16 cellular contexts compared by ENCODE assay signal in genomic region chr6:42788671-42789070, GRCh38. TPM values are rescaled to one million over a fixed set of nuclear protein-coding genes. Genes with fewer than 3 reads are reported as not detected.
DNase-seq lines count a peak whose midpoint lies in the region; ATAC-seq, FAIRE-seq and TF ChIP-seq lines count a peak whose summit lies in the region.
"Had no signal": no experiment of that assay in that cellular context is flagged by ENCODE, and none has a peak within 500 bp of the region (broad histone marks: within the 10 kb centered on the region; RNA-seq: fewer than 3 reads in every experiment).

No MANE protein-coding gene starts in this region.

- H3K9me3 Mint-ChIP-seq in CD4-positive, CD25-positive, alpha-beta regulatory T cell = peaks cover 0 to 3% (median 0%) of the 10 kb centered on the region in 7 donors
- H3K9me3 Mint-ChIP-seq in neural progenitor cell = no peaks in the 10 kb centered on the region
- H3K9me3 Mint-ChIP-seq: CD14-positive monocyte had no signal

- H3F3A ChIP-seq in DOHH2 (ENCODE audit: control insufficient read depth, insufficient read depth) (peaks cover 46% of the 10 kb centered on the region), neural progenitor cell (ENCODE audit: low read depth) (peaks cover 72% of the 10 kb centered on the region)

- ATAC-seq in CD4-positive, CD25-positive, alpha-beta regulatory T cell (ENCODE audit: low read depth in 2 of 2) = no peak
- ATAC-seq in GM12878 (no peak), GM18858 (IDR thresholded peaks at IDR 0.05; ENCODE audit: unreplicated experiment) (no peak), sciatic nerve (no peak)
- ATAC-seq: gastroesophageal sphincter had no signal

- H3K36me3 Mint-ChIP-seq in CD4-positive, CD25-positive, alpha-beta regulatory T cell = peaks cover 10% of the 10 kb centered on the region
- H3K36me3 Mint-ChIP-seq in neural progenitor cell = peaks cover 11% of the 10 kb centered on the region

- no peak overlapping the region for H3K9ac ChIP-seq in GM12878 (ENCODE audit: control insufficient read depth, insufficient read depth, low read length)
- no peak overlapping the region for H3K9ac ChIP-seq in neural progenitor cell

- 89% methylated on average over 4 of the region's 4 CpGs for WGBS in GM12878 (ENCODE audit: insufficient coverage, insufficient replicate concordance, low lambda C conversion rate, missing lambda C conversion rate)

- intact Hi-C loops in GM12878 (cut with micrococcal nuclease; ENCODE audit: unreplicated experiment) = loop anchor here (10.0 kb wide), 1 partner anchor 386 kb away; the partner anchor contains the start of gene SRF
- intact Hi-C loops in sciatic nerve (cut with DNase I) = loop anchor here (5.0 kb wide), 1 partner anchor 234 kb away; the partner anchor contains the start of gene RRP36

- TF ChIP-seq RAD21 in GM12878 (IDR thresholded peaks at IDR 0.05; ENCODE audit: insufficient read depth, low read depth, low read length) = no peak

- peak overlapping the region; percentile 8 for H3K4me3 ChIP-seq in CD4-positive, CD25-positive, alpha-beta regulatory T cell (ENCODE audit: low read depth, low read length)
- H3K4me3 ChIP-seq in DOHH2 (ENCODE audit: low read length) (no peak overlapping the region), GM12878 (no peak overlapping the region; the same call in 1 of the 2 replicates), neural progenitor cell (no peak overlapping the region), brain microvascular endothelial cell (ENCODE audit: low read depth, low read length) (no peak overlapping the region)
- H3K4me3 ChIP-seq: gastroesophageal sphincter had no signal

- DNase-seq in CD4-positive, CD25-positive, alpha-beta regulatory T cell = no peak
- DNase-seq in GM12878 (ENCODE audit: low read depth, low spot score) (no peak), neural progenitor cell (ENCODE audit: low spot score) (no peak), brain microvascular endothelial cell (no peak), sciatic nerve (ENCODE audit: low spot score) (no peak)
- DNase-seq: activated CD4-positive, CD25-positive, alpha-beta regulatory T cell; HCEC 1CT; MM.1S; NCI-H2171; stimulated activated CD4-positive, alpha-beta T cell treated with anti-CD3 and anti-CD28 coated beads, Interleukin-4, amount 100 ng/mL, for 1 hour had no signal

- no peaks in the 10 kb centered on the region for H3K9me2 ChIP-seq in DOHH2 (replicated peaks; ENCODE audit: control insufficient read depth, low read length)

- no peak for TF ChIP-seq EP300 in GM12878 (IDR thresholded peaks at IDR 0.05; ENCODE audit: borderline replicate concordance in 1 of 2, control insufficient read depth in 1 of 2, low read depth in 2 of 2, low read length in 2 of 2)

- H3K4me1 Mint-ChIP-seq in CD4-positive, CD25-positive, alpha-beta regulatory T cell = peaks cover 28 to 41% (median 30%) of the 10 kb centered on the region in 4 donors
- H3K4me1 Mint-ChIP-seq in neural progenitor cell = peaks cover 35% of the 10 kb centered on the region

- H2AFZ ChIP-seq in GM12878 (ENCODE audit: control insufficient read depth, low read depth, low read length) (no peak overlapping the region), neural progenitor cell (replicated peaks) (no peak overlapping the region)

- H3K79me2 ChIP-seq in DOHH2 (ENCODE audit: control insufficient read depth, low read length) = peaks cover 82% of the 10 kb centered on the region
- H3K79me2 ChIP-seq in GM12878 (ENCODE audit: control insufficient read depth, insufficient read depth, low read length) = peaks cover 77% of the 10 kb centered on the region
- peaks cover 65% of the 10 kb centered on the region for H3K79me2 ChIP-seq in neural progenitor cell (ENCODE audit: low read depth)

- H3K27me3 Mint-ChIP-seq in CD4-positive, CD25-positive, alpha-beta regulatory T cell = peaks cover 7% of the 10 kb centered on the region
- no peaks in the 10 kb centered on the region for H3K27me3 Mint-ChIP-seq in neural progenitor cell (ENCODE audit: insufficient read depth, low read depth)

- peak overlapping the region; percentile 43 to 96 (median 60) for H3K27ac Mint-ChIP-seq in CD4-positive, CD25-positive, alpha-beta regulatory T cell
- H3K27ac Mint-ChIP-seq in neural progenitor cell = no peak overlapping the region

- SMC1A ChIA-PET in GM12878 (lab: Charles Lee; ENCODE audit: uncharacterized antibody, unreplicated experiment) = interaction anchor here (1.1 to 7.7 kb wide), 3 partner anchors 16 to 90 kb away, joined by 3 to 62 read pairs (median 5); no protein-coding TSS in a partner anchor

- peak overlapping the region; percentile 27 to 49 (median 42) for H3K4me3 Mint-ChIP-seq in CD4-positive, CD25-positive, alpha-beta regulatory T cell
- no peak overlapping the region for H3K4me3 Mint-ChIP-seq in neural progenitor cell
- H3K4me3 Mint-ChIP-seq: CD14-positive monocyte had no signal

- RAD21 ChIA-PET in GM12878 (lab: Charles Lee; ENCODE audit: unreplicated experiment) = interaction anchor here (0.7 to 1.1 kb wide), 2 partner anchors 13 to 270 kb away, joined by 3 to 4 read pairs; no protein-coding TSS in a partner anchor

- H4K20me1 ChIP-seq in DOHH2 (ENCODE audit: control insufficient read depth, insufficient read depth, low read depth, low read length) = peaks cover 5% of the 10 kb centered on the region; the same call in 1 of the 2 replicates
- no peaks in the 10 kb centered on the region for H4K20me1 ChIP-seq in GM12878 (ENCODE audit: control insufficient read depth, insufficient read depth)
- H4K20me1 ChIP-seq in neural progenitor cell (ENCODE audit: low read depth) = peaks cover 68% of the 10 kb centered on the region

- in situ Hi-C loops in GM12878 (cut with MboI) = no loop called here
- in situ Hi-C loops in brain microvascular endothelial cell (cut with HindIII; ENCODE audit: low pct_ligation_motif_present, low sequenced_read_pairs) = no loop called here

- H3K4me1 ChIP-seq in CD4-positive, CD25-positive, alpha-beta regulatory T cell (ENCODE audit: control insufficient read depth, insufficient read depth, low read length, poor library complexity, severe bottlenecking) = peaks cover 69% of the 10 kb centered on the region
- H3K4me1 ChIP-seq in DOHH2 (ENCODE audit: control insufficient read depth, low read length) (peaks cover 66% of the 10 kb centered on the region), GM12878 (ENCODE audit: control insufficient read depth, insufficient read depth, low read length) (peaks cover 27% of the 10 kb centered on the region), neural progenitor cell (peaks cover 40% of the 10 kb centered on the region)

- TF ChIP-seq CTCF in DOHH2 (IDR thresholded peaks at IDR 0.05; ENCODE audit: low read depth, low read length, poor library complexity, severe bottlenecking) (no peak), GM12878 (IDR thresholded peaks at IDR 0.05 in 2 of 3, conservative IDR thresholded peaks at IDR 0.05 in 1 of 3; ENCODE audit: control insufficient read depth in 2 of 3, extremely low read depth in 1 of 3, insufficient read depth in 1 of 3, low read depth in 3 of 3, low read length in 3 of 3) (no peak), neural progenitor cell (IDR thresholded peaks at IDR 0.05) (no peak), brain microvascular endothelial cell (IDR thresholded peaks at IDR 0.05; ENCODE audit: low read depth, low read length, missing control alignments) (no peak)

- no peak for TF ChIP-seq POLR2A in GM12878 (IDR thresholded peaks at IDR 0.05; ENCODE audit: low read depth, low read length)

- peaks cover 4% of the 10 kb centered on the region for H3K36me3 ChIP-seq in CD4-positive, CD25-positive, alpha-beta regulatory T cell (ENCODE audit: control insufficient read depth, insufficient read depth, low read length)
- H3K36me3 ChIP-seq in DOHH2 (ENCODE audit: control insufficient read depth, low read length) (peaks cover 61% of the 10 kb centered on the region), GM12878 (ENCODE audit: control insufficient read depth in 2 of 2, insufficient read depth in 2 of 2, low read length in 1 of 2) (peaks cover 0 to 5% of the 10 kb centered on the region in 2 experiments; a peak in 2 of 4 replicates), neural progenitor cell (no peaks in the 10 kb centered on the region), brain microvascular endothelial cell (replicated peaks) (no peaks in the 10 kb centered on the region)
- H3K36me3 ChIP-seq: gastroesophageal sphincter had no signal

- H3K9me3 ChIP-seq in CD4-positive, CD25-positive, alpha-beta regulatory T cell (ENCODE audit: control insufficient read depth in 2 of 2, low read length in 2 of 2) = no peaks in the 10 kb centered on the region
- H3K9me3 ChIP-seq in DOHH2 (ENCODE audit: control insufficient read depth, insufficient read depth, low read length) = no peaks in the 10 kb centered on the region
- no peaks in the 10 kb centered on the region for H3K9me3 ChIP-seq in GM12878 (replicated peaks; ENCODE audit: control insufficient read depth, insufficient read depth, low read length)
- no peaks in the 10 kb centered on the region for H3K9me3 ChIP-seq in neural progenitor cell (ENCODE audit: low read depth)
- H3K9me3 ChIP-seq: gastroesophageal sphincter had no signal

- BruUV-seq in GM12878 (replicated peaks; lab: Mats Ljungman, UMichigan) = no TSS peak

- H3K4me2 ChIP-seq in DOHH2 (ENCODE audit: low read length) = peak overlapping the region; percentile 34
- peak overlapping the region; percentile 75 for H3K4me2 ChIP-seq in GM12878 (ENCODE audit: control insufficient read depth, insufficient read depth)
- H3K4me2 ChIP-seq in neural progenitor cell = no peak overlapping the region

- CTCF ChIA-PET in GM12878 (lab: Yijun Ruan, JAX) = interaction anchor here (1.1 to 1.2 kb wide), 2 partner anchors 40 to 62 kb away, joined by 3 to 4 read pairs; no protein-coding TSS in a partner anchor

- FAIRE-seq in GM12878 (lab: Jason Lieb, UNC) = no peak
- FAIRE-seq: bronchial epithelial cell, endometrium had no signal

- POLR2A ChIA-PET in GM12878 (lab: Charles Lee) = interaction anchor here (0.7 to 1.3 kb wide), 5 partner anchors 9 to 117 kb away, joined by 4 to 11 read pairs (median 5); no protein-coding TSS in a partner anchor

- peak overlapping the region; percentile 64 for H3K27ac ChIP-seq in CD4-positive, CD25-positive, alpha-beta regulatory T cell (ENCODE audit: insufficient read depth, low read length, poor library complexity, severe bottlenecking)
- H3K27ac ChIP-seq in DOHH2 (ENCODE audit: low read depth, low read length) (no peak overlapping the region), GM12878 (ENCODE audit: control insufficient read depth, insufficient read depth) (peak overlapping the region; percentile 6; the same call in 1 of the 2 replicates), neural progenitor cell (peak overlapping the region; percentile 3), brain microvascular endothelial cell (no peak overlapping the region)

- H3K27me3 ChIP-seq in CD4-positive, CD25-positive, alpha-beta regulatory T cell (ENCODE audit: control insufficient read depth, insufficient read depth, low read length) = no peaks in the 10 kb centered on the region
- H3K27me3 ChIP-seq in DOHH2 (ENCODE audit: control insufficient read depth, low read length) (no peaks in the 10 kb centered on the region), GM12878 (replicated peaks in 1 of 2; ENCODE audit: control insufficient read depth in 2 of 2, insufficient read depth in 2 of 2, low read length in 1 of 2) (no peaks in the 10 kb centered on the region), neural progenitor cell (no peaks in the 10 kb centered on the region), brain microvascular endothelial cell (replicated peaks) (no peaks in the 10 kb centered on the region)
- H3K27me3 ChIP-seq: gastroesophageal sphincter had no signal

RNA-seq across cellular contexts. Expression of gene BICRAL, which starts 6.8 kb away (rescaled TPM):
- 47.0 TPM for total RNA-seq in CD4-positive, CD25-positive, alpha-beta regulatory T cell
- 1 to 10 TPM; 3.3 to 3.8 (median 3.4) TPM for polyA plus RNA-seq in CD4-positive, CD25-positive, alpha-beta regulatory T cell
- 24.4 and 25.3 TPM in 2 replicates for total RNA-seq in GM12878 (2013; cell fraction: nucleolus; rRNA removed)
- 8.8 and 8.9 TPM in 2 replicates for total RNA-seq in GM12878 (2014; rRNA removed)
- total RNA-seq in GM12878 (2014; rRNA removed; fragmentation: Illumina TruSeq; extraction: Trizol) = 8.0 and 8.2 TPM in 2 replicates
- total RNA-seq in GM12878 (2021) = 12.3 and 13.6 TPM in 2 replicates
- 7.3 TPM for polyA plus RNA-seq in GM12878 (2011; ENCODE audit: low read depth)
- 16.6 and 18.2 TPM in 2 replicates for polyA plus RNA-seq in GM12878 (2011; rRNA removed)
- 14.6 and 15.8 TPM in 2 replicates for polyA plus RNA-seq in GM12878 (2011; cell fraction: cytosol; rRNA removed)
- 9.1 and 11.5 TPM in 2 replicates for polyA plus RNA-seq in GM12878 (2011; cell fraction: nucleus; rRNA removed)
- 8.6 and 9.4 TPM in 2 replicates for polyA plus RNA-seq in GM12878 (2012)
- polyA plus RNA-seq in GM12878 (2014; fragmentation: Illumina TruSeq; extraction: Trizol) = 13.9 and 16.7 TPM in 2 replicates
- polyA plus RNA-seq in GM12878 (2014; fragmentation: Nextera tagmentation; extraction: Ambion mirVana) = 1 to 10 TPM; 1.9 to 2.0 TPM
- 8.8 and 10.5 TPM in 2 replicates for polyA plus RNA-seq in GM12878 (2014; rRNA removed)
- 1 to 10 TPM; 3.1 to 3.8 TPM for polyA plus RNA-seq in GM12878 (2016; fragmentation: Nextera tagmentation; extraction: Ambion mirVana)
- polyA minus RNA-seq in GM12878 (2011; rRNA and poly(A)+ RNA removed) = 41.2 and 42.2 TPM in 2 replicates
- 11.4 and 11.6 TPM in 2 replicates for polyA minus RNA-seq in GM12878 (2011; cell fraction: cytosol; rRNA and poly(A)+ RNA removed)
- 7.1 and 9.9 TPM in 2 replicates for polyA minus RNA-seq in GM12878 (2011; cell fraction: nucleus; rRNA and poly(A)+ RNA removed)
- total RNA-seq in neural progenitor cell (ENCODE audit: low replicate concordance) = 8.6 TPM in 2 replicates
- total RNA-seq in sciatic nerve = 27.7 TPM

RNA-seq across cellular contexts. Expression of gene TBCC, which starts 42.8 kb away (rescaled TPM):
- total RNA-seq in CD4-positive, CD25-positive, alpha-beta regulatory T cell = 89.2 TPM
- polyA plus RNA-seq in CD4-positive, CD25-positive, alpha-beta regulatory T cell = 100 to 1,000 TPM; 117 to 136 (median 134) TPM
- total RNA-seq in GM12878 (2013; cell fraction: nucleolus; rRNA removed) = 17.2 and 18.1 TPM in 2 replicates
- total RNA-seq in GM12878 (2014; rRNA removed) (35.4 and 39.0 TPM in 2 replicates), GM12878 (2014; rRNA removed; fragmentation: Illumina TruSeq; extraction: Trizol) (18.5 and 19.3 TPM in 2 replicates), GM12878 (2021) (18.5 and 21.3 TPM in 2 replicates), neural progenitor cell (ENCODE audit: low replicate concordance) (40.1 and 40.4 TPM in 2 replicates), sciatic nerve (12.7 TPM)
- polyA plus RNA-seq in GM12878 (2011; ENCODE audit: low read depth) = 10.6 TPM
- polyA plus RNA-seq in GM12878 (2011; rRNA removed) (10.1 and 16.7 TPM in 2 replicates), GM12878 (2014; fragmentation: Illumina TruSeq; extraction: Trizol) (9.1 and 14.2 TPM in 2 replicates), GM12878 (2014; fragmentation: Nextera tagmentation; extraction: Ambion mirVana) (1 to 10 TPM; 2.5 to 6.3 TPM), GM12878 (2014; rRNA removed) (22.7 and 26.0 TPM in 2 replicates), GM12878 (2016; fragmentation: Nextera tagmentation; extraction: Ambion mirVana) (10 to 100 TPM; 40.1 to 41.9 TPM)
- 19.5 and 20.4 TPM in 2 replicates for polyA plus RNA-seq in GM12878 (2011; cell fraction: cytosol; rRNA removed)
- polyA plus RNA-seq in GM12878 (2011; cell fraction: nucleus; rRNA removed) = 23.6 and 26.5 TPM in 2 replicates
- polyA plus RNA-seq in GM12878 (2012) = 15.5 and 19.3 TPM in 2 replicates
- polyA minus RNA-seq in GM12878 (2011; rRNA and poly(A)+ RNA removed) = 7.2 and 7.9 TPM in 2 replicates
- polyA minus RNA-seq in GM12878 (2011; cell fraction: cytosol; rRNA and poly(A)+ RNA removed) = 4.7 and 6.0 TPM in 2 replicates
- 11.1 and 13.3 TPM in 2 replicates for polyA minus RNA-seq in GM12878 (2011; cell fraction: nucleus; rRNA and poly(A)+ RNA removed)

Comparison
In these comparisons a context has a peak if more than half of its experiments do, and no peak if none do; other contexts are left out.
1. H3K27ac ChIP-seq: peak in CD4-positive, CD25-positive, alpha-beta regulatory T cell (single experiment), GM12878 (single experiment) and neural progenitor cell (single experiment); none in DOHH2 (single experiment) and brain microvascular endothelial cell (single experiment).